Comparison of ENCODE assay signal across 8 cellular contexts in genomic region chr6:37169458-37170272, GRCh38.
DNase-seq lines count a peak whose midpoint lies in the region; ATAC-seq lines count a peak whose summit lies in the region.

Gene PIM1, plus strand, starts transcription at chr6:37170152. Its CDS starts 424 bp downstream, at chr6:37170576.

- DNase-seq in NCI-H2029 treated with DMSO at 0.1 percent for 48 hours (lab: John Stamatoyannopoulos, UW): peak; percentile 82
- peak; percentile 97 for DNase-seq in T1000 (lab: John Stamatoyannopoulos, UW)
- DNase-seq in astrocyte of the hippocampus (ENCODE audit: low read depth, low spot score): peak; percentile 99
- DNase-seq in hippocampal formation (lab: John Stamatoyannopoulos, UW): peak; percentile 98 to 99
- DNase-seq in retina: peak; percentile 97

- ATAC-seq in GM18502 (IDR thresholded peaks at IDR 0.05; ENCODE audit: poor library complexity, unreplicated experiment): peak; percentile 70
- peak; percentile 56 for ATAC-seq in HG02973 (IDR thresholded peaks at IDR 0.05; ENCODE audit: unreplicated experiment)
- ATAC-seq in GM19467 (IDR thresholded peaks at IDR 0.05; ENCODE audit: unreplicated experiment): no peak
